Comparison of ENCODE assay signal across 31 cellular contexts in the genomic region with DNA sequence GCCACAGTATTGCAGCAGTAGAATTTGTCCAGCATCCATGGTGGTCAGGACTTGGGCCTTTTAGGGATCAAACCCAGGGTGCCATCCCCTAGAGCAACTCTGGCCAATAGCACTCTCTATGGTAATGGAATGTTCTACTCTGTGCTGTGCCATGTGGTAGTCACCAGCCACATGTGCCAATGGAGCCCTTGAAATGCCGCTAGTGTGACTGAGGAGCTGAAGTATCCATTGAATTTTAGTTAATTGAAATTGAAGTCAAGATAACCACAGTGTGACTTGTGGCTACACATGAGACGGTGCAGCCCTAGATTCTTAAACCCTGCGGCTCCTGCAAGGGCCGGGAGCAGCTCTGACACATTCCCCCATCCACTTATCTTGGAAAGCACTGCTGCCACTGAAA. TPM values are rescaled to one million over a fixed set of nuclear protein-coding genes. Genes with fewer than 3 reads are reported as not detected.
"Had no signal": no experiment of that assay in that cellular context is flagged by ENCODE, and none has a peak within 500 bp of the region (broad histone marks: within the 10 kb centered on the region; RNA-seq: fewer than 3 reads in every experiment).

No MANE protein-coding gene starts in this region.

- H3K4me3 ChIP-seq: left lung, lower lobe of right lung, neural progenitor cell, ovary, prostate gland, sigmoid colon, smooth muscle cell, transverse colon, upper lobe of left lung, vagina had no signal

- H3K4me1 Mint-ChIP-seq: immature natural killer cell; stimulated activated memory B cell treated with anti-CD40 and anti-IgM and Interleukin-4, amounts not matched to agents 10 μg/mL and 1 μg/mL and 100 μg/mL, for 72 hours; stimulated activated naive CD8-positive, alpha-beta T cell treated with anti-CD3 and anti-CD28 coated beads, Interleukin-15, amount 100 ng/mL, for 72 hours had no signal

- H3K36me3 Mint-ChIP-seq: immature natural killer cell; naive thymus-derived CD8-positive, alpha-beta T cell; neural progenitor cell; stimulated activated memory B cell treated with anti-CD40 and anti-IgM and Interleukin-4, amounts not matched to agents 10 μg/mL and 1 μg/mL and 100 μg/mL, for 72 hours had no signal

- FAIRE-seq: islet of Langerhans, kidney had no signal

- H3K9me3 Mint-ChIP-seq: immature natural killer cell; naive thymus-derived CD8-positive, alpha-beta T cell; nephron; neural progenitor cell; stimulated activated memory B cell treated with anti-CD40 and anti-IgM and Interleukin-4, amounts not matched to agents 10 μg/mL and 1 μg/mL and 100 μg/mL, for 72 hours; stimulated activated naive CD8-positive, alpha-beta T cell treated with anti-CD3 and anti-CD28 coated beads, Interleukin-15, amount 100 ng/mL, for 72 hours had no signal

- H3K27me3 ChIP-seq: neural progenitor cell, neutrophil, ovary, sigmoid colon, transverse colon, upper lobe of left lung, vagina had no signal

- H3K4me1 ChIP-seq: left lung, lower lobe of right lung, neural progenitor cell, prostate gland, sigmoid colon, transverse colon, upper lobe of left lung, vagina had no signal

- H3K36me3 ChIP-seq: left lung, lower lobe of right lung, neural progenitor cell, neutrophil, ovary, prostate gland, sigmoid colon, transverse colon, upper lobe of left lung, vagina had no signal

- ATAC-seq: left colon; left lung; lower lobe of right lung; naive thymus-derived CD8-positive, alpha-beta T cell; right cardiac atrium; stimulated activated memory B cell treated with anti-CD40 and anti-IgM and Interleukin-4, amounts not matched to agents 10 μg/mL and 1 μg/mL and 100 μg/mL, for 72 hours; stimulated activated naive CD8-positive, alpha-beta T cell treated with anti-CD3 and anti-CD28 coated beads, Interleukin-15, amount 100 ng/mL, for 72 hours had no signal

- H3K27ac ChIP-seq: left lung, lower lobe of right lung, neural progenitor cell, neutrophil, ovary, prostate gland, sigmoid colon, transverse colon, upper lobe of left lung, vagina had no signal

- H3K4me3 Mint-ChIP-seq: immature natural killer cell; naive thymus-derived CD8-positive, alpha-beta T cell; nephron; neural progenitor cell; stimulated activated memory B cell treated with anti-CD40 and anti-IgM and Interleukin-4, amounts not matched to agents 10 μg/mL and 1 μg/mL and 100 μg/mL, for 72 hours; stimulated activated naive CD8-positive, alpha-beta T cell treated with anti-CD3 and anti-CD28 coated beads, Interleukin-15, amount 100 ng/mL, for 72 hours had no signal

- DNase-seq: hypothalamus; immature natural killer cell; kidney; left colon; left lung; lower lobe of right lung; mammary epithelial cell; mesenchymal stem cell; naive thymus-derived CD8-positive, alpha-beta T cell; occipital lobe; ovary; retina; right cardiac atrium; sigmoid colon; stimulated activated CD4-positive, alpha-beta T cell treated with anti-CD3 and anti-CD28 coated beads, Interleukin-1b, Interleukin-23, amount 100 ng/mL, for 48 hours; stimulated activated CD4-positive, alpha-beta T cell treated with anti-CD3 and anti-CD28 coated beads, Interleukin-2, amount 100 ng/mL, for 48 hours; stimulated activated CD4-positive, alpha-beta T cell treated with anti-CD3 and anti-CD28 coated beads, Interleukin-4, amount 100 ng/mL, for 4 hours; stimulated activated CD8-positive, alpha-beta memory T cell treated with anti-CD3 and anti-CD28 coated beads, Interleukin-4, amount 100 ng/mL, for 48 hours; stimulated activated naive CD4-positive, alpha-beta T cell treated with Interleukin-2 at 50 U/mL for 16 hours; stimulated activated naive CD8-positive, alpha-beta T cell treated with anti-CD3 and anti-CD28 coated beads, Interleukin-15, amount 100 ng/mL, for 72 hours; substantia nigra; transverse colon; upper lobe of left lung had no signal

- H3K9me3 ChIP-seq: left lung, lower lobe of right lung, neutrophil, ovary, prostate gland, sigmoid colon, transverse colon, upper lobe of left lung, vagina had no signal

- H3K27ac Mint-ChIP-seq: immature natural killer cell; naive thymus-derived CD8-positive, alpha-beta T cell; neural progenitor cell; stimulated activated memory B cell treated with anti-CD40 and anti-IgM and Interleukin-4, amounts not matched to agents 10 μg/mL and 1 μg/mL and 100 μg/mL, for 72 hours; stimulated activated naive CD8-positive, alpha-beta T cell treated with anti-CD3 and anti-CD28 coated beads, Interleukin-15, amount 100 ng/mL, for 72 hours had no signal

RNA-seq across cellular contexts. Expression of gene SLC2A10, which starts 54.6 kb away (rescaled TPM):
- polyA plus RNA-seq: mammary epithelial cell; naive thymus-derived CD8-positive, alpha-beta T cell had no signal
